12 cellular contexts compared by ENCODE assay signal in genomic region chr12:67981236-67982164, GRCh38. TPM values are rescaled to one million over a fixed set of nuclear protein-coding genes. Genes with fewer than 3 reads are reported as not detected.
DNase-seq lines count a peak whose midpoint lies in the region; ATAC-seq, FAIRE-seq and TF ChIP-seq lines count a peak whose summit lies in the region.
"Had no signal": no experiment of that assay in that cellular context is flagged by ENCODE, and none has a peak within 500 bp of the region (broad histone marks: within the 10 kb centered on the region; RNA-seq: fewer than 3 reads in every experiment).

No MANE protein-coding gene starts in this region.

- H3K36me3 ChIP-seq in A673 (ENCODE audit: insufficient read depth, low read length, poor library complexity, severe bottlenecking), result no peaks in the 10 kb centered on the region
- H3K36me3 ChIP-seq: right lobe of liver had no signal

- DNase-seq in A673 (ENCODE audit: low spot score) (peak; percentile 82), H54 (ENCODE audit: insufficient read length, low spot score) (peak; percentile 40), RWPE1 (ENCODE audit: low spot score) (peak; percentile 62), foreskin melanocyte (peak; percentile 11), NCI-H1048 (lab: John Stamatoyannopoulos, UW) (no peak), Right ventricle myocardium superior (no peak)
- DNase-seq: kidney, right lobe of liver, SIG-M5 had no signal

- TF ChIP-seq CTCF in A673 (conservative IDR thresholded peaks at IDR 0.05; ENCODE audit: low read depth, low read length), result no peak
- TF ChIP-seq CTCF in RWPE1 (conservative IDR thresholded peaks at IDR 0.05; ENCODE audit: low read depth), result no peak

- H3K4me3 ChIP-seq in A673 (ENCODE audit: low read depth, low read length, poor library complexity, severe bottlenecking), result no peak overlapping the region
- H3K4me3 ChIP-seq: right lobe of liver had no signal

- POLR2A ChIA-PET in A673 (lab: Charles Lee; ENCODE audit: low non-redundant PET) (no interaction called here), RWPE1 (lab: Yijun Ruan, JAX; ENCODE audit: low non-redundant PET) (no interaction called here)

- H3K27me3 ChIP-seq in A673 (replicated peaks; ENCODE audit: insufficient read depth, low read depth, low read length, poor library complexity), result no peaks in the 10 kb centered on the region
- H3K27me3 ChIP-seq: right lobe of liver had no signal

- intact Hi-C loops in A673 (cut with micrococcal nuclease; ENCODE audit: unreplicated experiment) (no loop called here), Right ventricle myocardium superior (cut with DNase I) (no loop called here)

- H3K27ac ChIP-seq in A673 (ENCODE audit: low read depth, low read length, poor library complexity, severe bottlenecking) (no peak overlapping the region), RWPE1 (no peak overlapping the region)
- H3K27ac ChIP-seq: KMS-11, right lobe of liver had no signal

- no peaks in the 10 kb centered on the region for H3K4me1 ChIP-seq in A673 (ENCODE audit: insufficient read depth, low read length, poor library complexity, severe bottlenecking)
- H3K4me1 ChIP-seq: right lobe of liver had no signal

- CTCF ChIA-PET in A673 (lab: Charles Lee), result no interaction called here
- CTCF ChIA-PET in RWPE1 (lab: Yijun Ruan, JAX), result interaction anchor here (0.5 to 0.6 kb wide), 2 partner anchors 625 to 687 kb away, joined by 3 to 6 read pairs; no protein-coding TSS in a partner anchor

- no peak for TF ChIP-seq POLR2A in H54 (IDR thresholded peaks at IDR 0.05; ENCODE audit: low read depth, low read length)

- ATAC-seq in GM21576 (IDR thresholded peaks at IDR 0.05; ENCODE audit: unreplicated experiment) (no peak), GM21423 (IDR thresholded peaks at IDR 0.05; ENCODE audit: unreplicated experiment) (no peak), Right ventricle myocardium superior (ENCODE audit: poor library complexity) (no peak)
- ATAC-seq: right lobe of liver had no signal

- BruUV-seq in A673 (replicated peaks; lab: Mats Ljungman, UMichigan), result no TSS peak

- peak; percentile 88 for FAIRE-seq in H54 (lab: Jason Lieb, UNC)
- FAIRE-seq: kidney had no signal

- no peaks in the 10 kb centered on the region for H3K9me3 ChIP-seq in A673 (ENCODE audit: low read depth, low read length, poor library complexity, severe bottlenecking)
- H3K9me3 ChIP-seq: right lobe of liver had no signal

RNA-seq across cellular contexts. Expression of gene IFNG-AS1, which starts 7.7 kb away (rescaled TPM):
- not detected in 2 replicates for total RNA-seq in A673 (2021)
- not detected for total RNA-seq in Right ventricle myocardium superior

Comparison
In these comparisons a context has a peak if more than half of its experiments do, and no peak if none do; other contexts are left out.
1. DNase-seq: peak in A673 (single experiment), H54 (single experiment), RWPE1 (single experiment) and foreskin melanocyte (single experiment); none in NCI-H1048 (single experiment) and Right ventricle myocardium superior (single experiment).